In the genomic region with DNA sequence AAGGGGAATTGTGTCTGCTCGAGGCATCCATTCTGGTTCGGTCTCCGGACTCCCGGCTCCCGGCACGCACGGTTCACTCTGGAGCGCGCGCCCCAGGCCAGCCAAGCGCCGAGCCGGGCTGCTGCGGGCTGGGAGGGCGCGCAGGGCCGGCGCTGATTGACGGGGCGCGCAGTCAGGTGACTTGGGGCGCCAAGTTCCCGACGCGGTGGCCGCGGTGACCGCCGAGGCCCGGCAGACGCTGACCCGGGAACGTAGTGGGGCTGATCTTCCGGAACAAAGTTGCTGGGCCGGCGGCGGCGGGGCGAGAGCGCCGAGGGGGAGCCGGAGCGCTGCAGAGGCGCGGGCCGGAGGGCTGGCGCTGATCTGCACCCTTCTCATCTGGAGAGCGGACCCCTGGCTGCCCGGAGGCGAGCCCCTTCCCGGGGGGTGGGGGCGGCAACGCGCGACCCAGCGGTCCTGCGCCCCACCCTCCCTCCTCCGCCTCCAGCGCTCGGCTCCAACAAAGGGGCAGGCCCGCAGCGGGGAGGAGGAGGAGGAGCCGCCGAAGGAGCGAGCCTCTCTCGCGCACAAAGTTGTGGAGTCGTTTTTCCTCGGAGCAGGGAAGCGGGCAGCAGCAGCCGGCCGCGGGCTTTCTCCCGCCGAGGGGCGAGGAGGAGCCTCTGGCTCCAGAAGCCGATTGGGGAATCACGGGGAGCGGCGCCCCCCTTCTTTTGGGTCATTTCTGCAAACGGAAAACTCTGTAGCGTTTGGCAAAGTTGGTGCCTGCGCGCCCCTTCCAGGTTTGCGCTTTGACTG, we compare ENCODE assay signal across 1 cellular context.
TF ChIP-seq lines count a peak whose summit lies in the region.

Gene UTRN, plus strand, starts transcription at position 583 of the 795 bp plus-strand sequence. CDS start 6,494 bp downstream, outside the sequence.

TF ChIP-seq in HepG2, 621 proteins besides CTCF, POLR2A, EP300 and RAD21 (continued from another document and continues in another):
- TF ChIP-seq ZHX2 (IDR thresholded peaks at IDR 0.05; ENCODE audit: low read depth) = peak; percentile 29; the same call in 1 of the 2 replicates
- 0 out of 2 replicates have a peak, but pooled peaks have one; percentile 43 for TF ChIP-seq ZHX2 (CRISPR knock-in tag; IDR thresholded peaks at IDR 0.05; ENCODE audit: borderline replicate concordance)
- TF ChIP-seq ZSCAN29 (CRISPR knock-in tag; conservative IDR thresholded peaks at IDR 0.05) = 0 out of 2 replicates have a peak, but pooled peaks have one; percentile 62
- TF ChIP-seq MXI1 (IDR thresholded peaks at IDR 0.05; ENCODE audit: borderline replicate concordance, low read depth, low read length) = peak; percentile 53; the same call in 2 of the 3 replicates
- peak; percentile 73 for TF ChIP-seq ZNF18 (CRISPR knock-in tag; IDR thresholded peaks at IDR 0.05; ENCODE audit: insufficient replicate concordance)
- no peak for TF ChIP-seq RBM22 (optimal IDR thresholded peaks at IDR 0.05; ENCODE audit: low read length)
- no peak for TF ChIP-seq FOXK2 (IDR thresholded peaks at IDR 0.05)
- TF ChIP-seq, protein P1, sequence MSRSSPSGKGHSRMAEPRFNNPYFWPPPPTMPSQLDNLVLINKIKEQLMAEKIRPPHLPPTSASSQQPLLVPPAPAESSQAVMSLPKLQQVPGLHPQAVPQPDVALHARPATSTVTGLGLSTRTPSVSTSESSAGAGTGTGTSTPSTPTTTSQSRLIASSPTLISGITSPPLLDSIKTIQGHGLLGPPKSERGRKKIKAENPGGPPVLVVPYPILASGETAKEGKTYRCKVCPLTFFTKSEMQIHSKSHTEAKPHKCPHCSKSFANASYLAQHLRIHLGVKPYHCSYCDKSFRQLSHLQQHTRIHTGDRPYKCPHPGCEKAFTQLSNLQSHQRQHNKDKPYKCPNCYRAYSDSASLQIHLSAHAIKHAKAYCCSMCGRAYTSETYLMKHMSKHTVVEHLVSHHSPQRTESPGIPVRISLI (CRISPR knock-in tag; IDR thresholded peaks at IDR 0.05; ENCODE audit: borderline replicate concordance) = 0 out of 2 replicates have a peak, but pooled peaks have one; percentile 58
- peak; percentile 78 for TF ChIP-seq AGO2 (optimal IDR thresholded peaks at IDR 0.05; ENCODE audit: low read depth, low read length)
- TF ChIP-seq ZNF781 (CRISPR knock-in tag; IDR thresholded peaks at IDR 0.05; ENCODE audit: borderline replicate concordance, not compliant biosample characterization) = no peak
- TF ChIP-seq ZNF576 (CRISPR knock-in tag; IDR thresholded peaks at IDR 0.05) = no peak
- no peak for TF ChIP-seq SRF (IDR thresholded peaks at IDR 0.05; ENCODE audit: low read depth, low read length)
- peak; percentile 15; the same call in 1 of the 2 replicates for TF ChIP-seq IRF2 (CRISPR knock-in tag; IDR thresholded peaks at IDR 0.05)
- TF ChIP-seq, protein P2, sequence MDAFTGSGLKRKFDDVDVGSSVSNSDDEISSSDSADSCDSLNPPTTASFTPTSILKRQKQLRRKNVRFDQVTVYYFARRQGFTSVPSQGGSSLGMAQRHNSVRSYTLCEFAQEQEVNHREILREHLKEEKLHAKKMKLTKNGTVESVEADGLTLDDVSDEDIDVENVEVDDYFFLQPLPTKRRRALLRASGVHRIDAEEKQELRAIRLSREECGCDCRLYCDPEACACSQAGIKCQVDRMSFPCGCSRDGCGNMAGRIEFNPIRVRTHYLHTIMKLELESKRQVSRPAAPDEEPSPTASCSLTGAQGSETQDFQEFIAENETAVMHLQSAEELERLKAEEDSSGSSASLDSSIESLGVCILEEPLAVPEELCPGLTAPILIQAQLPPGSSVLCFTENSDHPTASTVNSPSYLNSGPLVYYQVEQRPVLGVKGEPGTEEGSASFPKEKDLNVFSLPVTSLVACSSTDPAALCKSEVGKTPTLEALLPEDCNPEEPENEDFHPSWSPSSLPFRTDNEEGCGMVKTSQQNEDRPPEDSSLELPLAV (CRISPR knock-in tag; conservative IDR thresholded peaks at IDR 0.05; ENCODE audit: low read depth) = no peak
- TF ChIP-seq, protein P3, sequence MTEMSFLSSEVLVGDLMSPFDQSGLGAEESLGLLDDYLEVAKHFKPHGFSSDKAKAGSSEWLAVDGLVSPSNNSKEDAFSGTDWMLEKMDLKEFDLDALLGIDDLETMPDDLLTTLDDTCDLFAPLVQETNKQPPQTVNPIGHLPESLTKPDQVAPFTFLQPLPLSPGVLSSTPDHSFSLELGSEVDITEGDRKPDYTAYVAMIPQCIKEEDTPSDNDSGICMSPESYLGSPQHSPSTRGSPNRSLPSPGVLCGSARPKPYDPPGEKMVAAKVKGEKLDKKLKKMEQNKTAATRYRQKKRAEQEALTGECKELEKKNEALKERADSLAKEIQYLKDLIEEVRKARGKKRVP (CRISPR knock-in tag; IDR thresholded peaks at IDR 0.05) = peak in 1 of 2 experiments; percentile 67; a peak in 2 of 4 replicates
- TF ChIP-seq ZNF780A (CRISPR knock-in tag; IDR thresholded peaks at IDR 0.05) = peak; percentile 50
- TF ChIP-seq TFDP2 (CRISPR knock-in tag; IDR thresholded peaks at IDR 0.05) = peak; percentile 92
- no peak for TF ChIP-seq SP1 (IDR thresholded peaks at IDR 0.05)
- peak; percentile 26 for TF ChIP-seq SP1 (CRISPR knock-in tag; IDR thresholded peaks at IDR 0.05)
- peak; percentile 85 for TF ChIP-seq ZNF816 (CRISPR knock-in tag; IDR thresholded peaks at IDR 0.05; ENCODE audit: borderline replicate concordance)
- TF ChIP-seq, protein P4, sequence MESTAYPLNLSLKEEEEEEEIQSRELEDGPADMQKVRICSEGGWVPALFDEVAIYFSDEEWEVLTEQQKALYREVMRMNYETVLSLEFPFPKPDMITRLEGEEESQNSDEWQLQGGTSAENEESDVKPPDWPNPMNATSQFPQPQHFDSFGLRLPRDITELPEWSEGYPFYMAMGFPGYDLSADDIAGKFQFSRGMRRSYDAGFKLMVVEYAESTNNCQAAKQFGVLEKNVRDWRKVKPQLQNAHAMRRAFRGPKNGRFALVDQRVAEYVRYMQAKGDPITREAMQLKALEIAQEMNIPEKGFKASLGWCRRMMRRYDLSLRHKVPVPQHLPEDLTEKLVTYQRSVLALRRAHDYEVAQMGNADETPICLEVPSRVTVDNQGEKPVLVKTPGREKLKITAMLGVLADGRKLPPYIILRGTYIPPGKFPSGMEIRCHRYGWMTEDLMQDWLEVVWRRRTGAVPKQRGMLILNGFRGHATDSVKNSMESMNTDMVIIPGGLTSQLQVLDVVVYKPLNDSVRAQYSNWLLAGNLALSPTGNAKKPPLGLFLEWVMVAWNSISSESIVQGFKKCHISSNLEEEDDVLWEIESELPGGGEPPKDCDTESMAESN (CRISPR knock-in tag; conservative IDR thresholded peaks at IDR 0.05) = peak; percentile 92
- TF ChIP-seq ZFAT (CRISPR knock-in tag; conservative IDR thresholded peaks at IDR 0.05) = 0 out of 2 replicates have a peak, but pooled peaks have one; percentile 27
- TF ChIP-seq RORA (CRISPR knock-in tag; IDR thresholded peaks at IDR 0.05) = no peak
- no peak for TF ChIP-seq SUZ12 (IDR thresholded peaks at IDR 0.05; ENCODE audit: low read depth, low read length)
- TF ChIP-seq BRCA1 (CRISPR knock-in tag; IDR thresholded peaks at IDR 0.05) = 0 out of 2 replicates have a peak, but pooled peaks have one; percentile 18
- TF ChIP-seq RCOR2 (CRISPR knock-in tag; IDR thresholded peaks at IDR 0.05) = no peak
- peak; percentile 73 for TF ChIP-seq MYC (CRISPR knock-in tag; IDR thresholded peaks at IDR 0.05; ENCODE audit: borderline replicate concordance)
- peak; percentile 96; the same call in 1 of the 2 replicates for TF ChIP-seq ZNF674 (CRISPR knock-in tag; IDR thresholded peaks at IDR 0.05; ENCODE audit: low read depth)
- TF ChIP-seq MIXL1 (CRISPR knock-in tag; IDR thresholded peaks at IDR 0.05) = no peak
- no peak; the same call in 1 of the 2 replicates for TF ChIP-seq THAP9 (CRISPR knock-in tag; IDR thresholded peaks at IDR 0.05; ENCODE audit: borderline replicate concordance)
- peak; percentile 84 for TF ChIP-seq KLF6 (CRISPR knock-in tag; IDR thresholded peaks at IDR 0.05)
